In the genomic region with DNA sequence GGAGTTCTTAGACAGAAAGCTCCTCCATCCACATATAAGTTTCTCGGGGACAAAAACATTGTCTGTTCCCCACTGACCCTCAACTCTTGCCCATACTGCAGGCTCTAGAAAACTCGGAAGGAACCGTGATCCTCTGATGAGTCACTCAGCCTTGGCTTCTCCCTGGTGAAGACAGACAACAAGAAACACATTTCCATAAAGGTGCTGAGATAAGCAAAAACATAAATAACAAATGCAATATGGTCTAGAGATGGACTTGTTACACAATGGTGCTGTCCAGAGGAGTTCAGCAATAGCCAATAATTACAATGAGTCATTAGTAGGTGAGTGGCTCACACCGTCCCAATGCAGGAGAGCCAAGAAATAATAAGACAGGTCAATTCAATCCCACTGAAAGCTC, we compare ENCODE assay signal across 13 cellular contexts. TPM values are rescaled to one million over a fixed set of nuclear protein-coding genes. Genes with fewer than 3 reads are reported as not detected.
A peak's percentile ranks its signal among the peaks of the same experiment; 100 is the strongest.
DNase-seq lines count a peak whose midpoint lies in the region; ATAC-seq and TF ChIP-seq lines count a peak whose summit lies in the region.
"Had no signal": no experiment of that assay in that cellular context is flagged by ENCODE, and none has a peak within 500 bp of the region (broad histone marks: within the 10 kb centered on the region; RNA-seq: fewer than 3 reads in every experiment).

No MANE protein-coding gene starts in this region.

- peaks cover 17% of the 10 kb centered on the region; the same call in 1 of the 2 replicates for H3F3A ChIP-seq in GM23248 (ENCODE audit: insufficient read depth)

- H3K36me3 ChIP-seq in GM23248 (ENCODE audit: low read depth) (no peaks in the 10 kb centered on the region), SK-N-MC (ENCODE audit: insufficient read depth, low read length) (no peaks in the 10 kb centered on the region), osteoblast (ENCODE audit: insufficient read depth, low read length) (no peaks in the 10 kb centered on the region), body of pancreas (replicated peaks in 1 of 2; ENCODE audit: insufficient read depth in 1 of 2, low read depth in 2 of 2) (no peaks in the 10 kb centered on the region)
- H3K36me3 ChIP-seq: gastrocnemius medialis had no signal

- H3K9me3 ChIP-seq in GM23248 (ENCODE audit: low read depth) (no peaks in the 10 kb centered on the region), SK-N-MC (ENCODE audit: low read depth, low read length) (no peaks in the 10 kb centered on the region), osteoblast (ENCODE audit: low read depth, low read length) (no peaks in the 10 kb centered on the region), body of pancreas (peaks cover 0 to 4% (median 0%) of the 10 kb centered on the region in 3 donors)
- H3K9me3 ChIP-seq: gastrocnemius medialis had no signal

- no peaks in the 10 kb centered on the region for H3K9me2 ChIP-seq in GM23248 (ENCODE audit: insufficient read depth)

- H2AFZ ChIP-seq in GM23248 (no peak overlapping the region), osteoblast (ENCODE audit: low read length) (no peak overlapping the region)

- ATAC-seq in Right ventricle myocardium superior (ENCODE audit: poor library complexity) (no peak), body of pancreas (no peak)

- H3K4me3 ChIP-seq in GM23248 = no peak overlapping the region
- no peak overlapping the region for H3K4me3 ChIP-seq in SK-N-MC
- no peak overlapping the region for H3K4me3 ChIP-seq in osteoblast (ENCODE audit: insufficient read depth, low read length)
- no peak overlapping the region for H3K4me3 ChIP-seq in body of pancreas
- H3K4me3 ChIP-seq: gastrocnemius medialis, skin epidermis had no signal

- H3K4me1 ChIP-seq in GM23248 (ENCODE audit: insufficient read depth) = peaks cover 18% of the 10 kb centered on the region
- H3K4me1 ChIP-seq in osteoblast (ENCODE audit: insufficient read depth, low read length) = peaks cover 34% of the 10 kb centered on the region
- H3K4me1 ChIP-seq in body of pancreas = peaks cover 42% of the 10 kb centered on the region

- TF ChIP-seq CTCF in osteoblast (IDR thresholded peaks at IDR 0.05; ENCODE audit: extremely low read depth, low read depth, low read length) = no peak
- TF ChIP-seq CTCF in body of pancreas (IDR thresholded peaks at IDR 0.05) = no peak

- no peak overlapping the region for H3K9ac ChIP-seq in GM23248
- no peak overlapping the region for H3K9ac ChIP-seq in SK-N-MC (ENCODE audit: insufficient read length)

- H3K79me2 ChIP-seq in GM23248 (ENCODE audit: insufficient read depth) = peaks cover 97% of the 10 kb centered on the region
- H3K79me2 ChIP-seq in osteoblast (ENCODE audit: insufficient read depth, low read length) = peaks cover 77% of the 10 kb centered on the region

- H3K27ac ChIP-seq in GM23248 (no peak overlapping the region), SK-N-MC (0 out of 2 replicates have a peak overlapping the region, but pooled peaks have one; percentile 25), osteoblast (ENCODE audit: low read depth, low read length) (no peak overlapping the region), body of pancreas (no peak overlapping the region)
- H3K27ac ChIP-seq: gastrocnemius medialis, skin epidermis had no signal

- peaks cover 4% of the 10 kb centered on the region; the same call in 1 of the 2 replicates for H4K20me1 ChIP-seq in GM23248 (ENCODE audit: insufficient read depth)
- peaks cover 79% of the 10 kb centered on the region for H4K20me1 ChIP-seq in osteoblast (ENCODE audit: insufficient read depth, low read length)

- DNase-seq in GM23248 (peak; percentile 75), SK-N-MC (ENCODE audit: low read depth, low spot score) (no peak), fibroblast of gingiva (ENCODE audit: low read depth) (peak; percentile 62), osteoblast (ENCODE audit: insufficient read length, low spot score, missing footprints) (no peak), Right ventricle myocardium superior (no peak), NOMO-1 treated with dmso at 0.1 percent for 144 hours (lab: John Stamatoyannopoulos, UW; ENCODE audit: unreplicated experiment) (no peak), SHP77 treated with DMSO at 0.1 percent for 48 hours (lab: John Stamatoyannopoulos, UW) (no peak), body of pancreas (no peak)
- DNase-seq: activated gamma-delta T cell treated with Interleukin-2 at 50 U/mL for 16 hours, gastrocnemius medialis, T-helper 9 cell had no signal

- no peaks in the 10 kb centered on the region for H3K27me3 ChIP-seq in GM23248 (replicated peaks; ENCODE audit: insufficient read depth)
- no peaks in the 10 kb centered on the region for H3K27me3 ChIP-seq in osteoblast (ENCODE audit: insufficient read depth, low read length)
- H3K27me3 ChIP-seq in body of pancreas = no peaks in the 10 kb centered on the region
- H3K27me3 ChIP-seq: gastrocnemius medialis had no signal

- intact Hi-C loops in Right ventricle myocardium superior (cut with DNase I) = no loop called here
- intact Hi-C loops in body of pancreas (cut with DNase I) = no loop called here

- TF ChIP-seq POLR2A in body of pancreas (IDR thresholded peaks at IDR 0.05) = no peak

- no peak overlapping the region for H3K4me2 ChIP-seq in GM23248 (ENCODE audit: unreplicated experiment)
- H3K4me2 ChIP-seq in osteoblast (ENCODE audit: insufficient read depth, low read length) = peak overlapping the region; percentile 7

- WGBS in GM23248 (ENCODE audit: low coverage in 1 of 2, low lambda C conversion rate in 2 of 2, missing lambda C conversion rate in 2 of 2), 2 experiments = 25 to 27% methylated on average over 4 of the region's 4 CpGs
- 82 to 87% methylated on average over 4 of the region's 4 CpGs for WGBS in body of pancreas, 2 donors

- in situ Hi-C loops in GM23248 (cut with MboI) = no loop called here

RNA-seq across cellular contexts. Expression of a gene that starts 43.7 kb away (rescaled TPM):
- total RNA-seq in GM23248 (2014; rRNA removed; shearing (Covaris generic)) = 13.8 and 34.1 TPM in 2 replicates
- polyA plus RNA-seq in GM23248 (2016; fragmentation: Nextera tagmentation; extraction: Ambion mirVana) = 5.8 and 7.3 TPM in 2 replicates
- total RNA-seq in osteoblast (61.0 and 66.6 TPM in 2 replicates), Right ventricle myocardium superior (34.1 TPM), body of pancreas (10 to 100 TPM; 44.2 to 63.6 TPM)
- polyA plus RNA-seq: CD14-positive monocyte had no signal

Comparison
In these comparisons a context has a peak if more than half of its experiments do, and no peak if none do; other contexts are left out.
1. DNase-seq: peak in GM23248 (single experiment) and fibroblast of gingiva (single experiment); none in SK-N-MC (single experiment), osteoblast (single experiment), Right ventricle myocardium superior (single experiment), NOMO-1 treated with dmso at 0.1 percent for 144 hours (single experiment), SHP77 treated with DMSO at 0.1 percent for 48 hours (single experiment) and body of pancreas (0 of 4).